In genomic region chr11:125338886-125339811, GRCh38 we compare ENCODE assay signal across 14 cellular contexts.
DNase-seq lines count a peak whose midpoint lies in the region; ATAC-seq, FAIRE-seq and TF ChIP-seq lines count a peak whose summit lies in the region.
"Had no signal": no experiment of that assay in that cellular context is flagged by ENCODE, and none has a peak within 500 bp of the region (broad histone marks: within the 10 kb centered on the region; RNA-seq: fewer than 3 reads in every experiment).

No MANE protein-coding gene starts in this region.

- POLR2A ChIA-PET in HepG2 (lab: Yijun Ruan, JAX), result no interaction called here

- in situ Hi-C loops in HepG2 (cut with HindIII; ENCODE audit: extremely low pct_ligation_motif_present, low pct_unique_long_range_greater_than_20kb), result no loop called here

- peaks cover 14% of the 10 kb centered on the region for H3K36me3 Mint-ChIP-seq in chondrocyte (ENCODE audit: low read depth)
- H3K36me3 Mint-ChIP-seq: activated naive CD8-positive, alpha-beta T cell treated with anti-CD3 and anti-CD28 coated beads, Interleukin-2, amount 10 ng/mL, durations not matched to agents 7 days and 5 days; immature natural killer cell had no signal

- 49% methylated on average over 13 of the region's 17 CpGs for WGBS in HepG2 (ENCODE audit: low lambda C conversion rate)

- peaks cover 62% of the 10 kb centered on the region for H3K4me1 Mint-ChIP-seq in chondrocyte (ENCODE audit: low read depth)
- H3K4me1 Mint-ChIP-seq: activated naive CD8-positive, alpha-beta T cell treated with anti-CD3 and anti-CD28 coated beads, Interleukin-2, amount 10 ng/mL, durations not matched to agents 7 days and 5 days; immature natural killer cell had no signal

- H3K4me1 ChIP-seq in HepG2 (ENCODE audit: insufficient read depth, low read length), result no peaks in the 10 kb centered on the region

- H2AFZ ChIP-seq in HepG2 (ENCODE audit: low read length), result no peak overlapping the region
- H2AFZ ChIP-seq: neural progenitor cell had no signal

- H3K27me3 ChIP-seq in HepG2 (ENCODE audit: control insufficient read depth in 1 of 2, insufficient read depth in 2 of 2, low read length in 2 of 2), result peaks cover 1 to 27% of the 10 kb centered on the region in 2 experiments; a peak in 4 of 5 replicates
- H3K27me3 ChIP-seq: neural progenitor cell had no signal

- H3K27ac ChIP-seq in HepG2 (ENCODE audit: extremely low read length, insufficient read depth, low read length), result no peak overlapping the region
- peak overlapping the region in 12 of 21 experiments; percentile 2 to 75 (median 30) for H3K27ac ChIP-seq in skin epidermis
- H3K27ac ChIP-seq: neural progenitor cell had no signal

- H3K36me3 ChIP-seq in HepG2 (replicated peaks in 1 of 2; ENCODE audit: control insufficient read depth in 1 of 2, insufficient read depth in 2 of 2, low read length in 2 of 2), result no peaks in the 10 kb centered on the region
- H3K36me3 ChIP-seq: neural progenitor cell had no signal

- no peak for FAIRE-seq in HepG2 (lab: Jason Lieb, UNC)
- FAIRE-seq: endothelial cell of umbilical vein had no signal

- no peak for TF ChIP-seq EP300 in HepG2 (IDR thresholded peaks at IDR 0.05; ENCODE audit: low read depth in 2 of 2, low read length in 2 of 2)
- TF ChIP-seq EP300 in HepG2 (CRISPR knock-in tag; IDR thresholded peaks at IDR 0.05; ENCODE audit: borderline replicate concordance), result no peak

- no TSS peak for BruUV-seq in HepG2 (replicated peaks; lab: Mats Ljungman, UMichigan)

- TF ChIP-seq RAD21 in HepG2 (CRISPR knock-in tag; IDR thresholded peaks at IDR 0.05), result no peak

- no peak for ATAC-seq in HepG2
- no peak for ATAC-seq in GM18519 (IDR thresholded peaks at IDR 0.05; ENCODE audit: low FRiP score, unreplicated experiment)

- H3K79me2 ChIP-seq in HepG2 (ENCODE audit: insufficient read depth, low read length), result no peaks in the 10 kb centered on the region

- H3K4me3 Mint-ChIP-seq in chondrocyte (ENCODE audit: unreplicated experiment), result no peak overlapping the region
- H3K4me3 Mint-ChIP-seq: activated naive CD8-positive, alpha-beta T cell treated with anti-CD3 and anti-CD28 coated beads, Interleukin-2, amount 10 ng/mL, durations not matched to agents 7 days and 5 days; immature natural killer cell; neural progenitor cell had no signal

- H3K9ac ChIP-seq in HepG2 (ENCODE audit: insufficient read depth, low read depth, low read length), result no peak overlapping the region
- H3K9ac ChIP-seq: neural progenitor cell had no signal

- peak; percentile 22 for DNase-seq in MV-4-11 (lab: John Stamatoyannopoulos, UW)
- no peak for DNase-seq in chondrocyte (ENCODE audit: low spot score)
- no peak for DNase-seq in HepG2 (ENCODE audit: low spot score)
- no peak for DNase-seq in D341Med (ENCODE audit: low spot score)
- no peak for DNase-seq in stimulated activated CD4-positive, alpha-beta T cell treated with anti-CD3 and anti-CD28 coated beads, Interleukin-2, amount 100 ng/mL, for 24 hours
- DNase-seq in foreskin melanocyte, result no peak
- DNase-seq: activated naive CD8-positive, alpha-beta T cell treated with anti-CD3 and anti-CD28 coated beads, Interleukin-2, amount 10 ng/mL, durations not matched to agents 7 days and 5 days; immature natural killer cell; NCI-H187; trophoblast cell had no signal

- TF ChIP-seq CTCF in chondrocyte (IDR thresholded peaks at IDR 0.05) (no peak), HepG2 (CRISPR knock-in tag; IDR thresholded peaks at IDR 0.05) (no peak)

- H3K4me3 ChIP-seq in HepG2 (replicated peaks in 1 of 3; ENCODE audit: insufficient read depth in 1 of 3, low read depth in 2 of 3, low read length in 3 of 3) (no peak overlapping the region), skin epidermis (no peak overlapping the region)
- H3K4me3 ChIP-seq: neural progenitor cell had no signal

- peak overlapping the region; percentile 55 for H3K27ac Mint-ChIP-seq in chondrocyte (ENCODE audit: unreplicated experiment)
- H3K27ac Mint-ChIP-seq: activated naive CD8-positive, alpha-beta T cell treated with anti-CD3 and anti-CD28 coated beads, Interleukin-2, amount 10 ng/mL, durations not matched to agents 7 days and 5 days; immature natural killer cell had no signal

- TF ChIP-seq POLR2A in HepG2 (IDR thresholded peaks at IDR 0.05; ENCODE audit: insufficient read depth in 1 of 2, low read depth in 2 of 2, low read length in 2 of 2), result no peak

- H3K9me3 Mint-ChIP-seq in chondrocyte (ENCODE audit: low read depth), result no peaks in the 10 kb centered on the region
- H3K9me3 Mint-ChIP-seq: activated naive CD8-positive, alpha-beta T cell treated with anti-CD3 and anti-CD28 coated beads, Interleukin-2, amount 10 ng/mL, durations not matched to agents 7 days and 5 days; immature natural killer cell; neural progenitor cell had no signal

- no peak overlapping the region for H3K4me2 ChIP-seq in HepG2 (ENCODE audit: low read depth, low read length)
- H3K4me2 ChIP-seq: neural progenitor cell had no signal

- no peaks in the 10 kb centered on the region for H3K9me3 ChIP-seq in HepG2 (ENCODE audit: low read length)

- no peaks in the 10 kb centered on the region for H4K20me1 ChIP-seq in HepG2 (ENCODE audit: insufficient read depth, low read length)

- H3K27me3 Mint-ChIP-seq in chondrocyte (ENCODE audit: low read depth), result no peaks in the 10 kb centered on the region

- CTCF ChIA-PET in HepG2 (lab: Yijun Ruan, JAX; ENCODE audit: low intra/inter-chr PET ratio, low total read pairs), result no interaction called here

- intact Hi-C loops in HepG2 (cut with micrococcal nuclease; ENCODE audit: unreplicated experiment), result no loop called here

TF ChIP-seq in HepG2, 621 proteins besides CTCF, POLR2A, EP300 and RAD21:
- peak; percentile 43 for TF ChIP-seq CEBPB (IDR thresholded peaks at IDR 0.05; ENCODE audit: borderline replicate concordance, low read depth, low read length)
- TF ChIP-seq ZBTB20 (CRISPR knock-in tag; IDR thresholded peaks at IDR 0.05; ENCODE audit: borderline replicate concordance, low read depth), result no peak
